ENCODE assay signal across 8 cellular contexts in the genomic region with DNA sequence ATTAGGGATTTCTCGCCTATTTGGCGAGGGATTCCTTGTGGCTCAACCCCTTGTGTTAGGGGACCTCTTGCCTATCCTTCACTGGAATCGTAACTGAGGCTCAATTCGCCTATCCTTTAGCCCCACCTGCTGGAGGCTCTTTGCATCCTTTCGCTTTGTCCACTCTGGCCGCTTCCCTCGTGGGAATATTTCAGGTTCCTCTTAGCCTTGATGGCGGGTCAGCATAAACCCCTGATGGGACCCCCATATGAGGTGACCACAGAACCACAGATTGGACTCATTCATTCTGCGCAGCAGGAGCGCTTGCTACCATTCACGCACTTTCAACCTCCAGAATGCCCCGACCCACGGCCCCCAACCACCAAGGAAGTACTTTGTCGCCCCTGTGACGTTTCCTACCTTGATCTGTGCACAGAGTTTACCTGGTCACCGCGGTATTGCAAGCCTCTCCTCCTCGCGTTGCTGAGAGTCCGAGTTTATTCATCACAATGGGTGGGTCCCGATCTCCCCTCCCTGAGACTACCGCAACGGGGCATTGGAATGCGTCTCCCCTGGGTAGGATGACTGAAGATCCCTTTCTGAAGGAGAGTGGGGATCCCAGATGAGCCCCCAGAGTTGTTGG. TPM values are rescaled to one million over a fixed set of nuclear protein-coding genes. Genes with fewer than 3 reads are reported as not detected.
A peak's percentile ranks its signal among the peaks of the same experiment; 100 is the strongest.
DNase-seq lines count a peak whose midpoint lies in the region; ATAC-seq and TF ChIP-seq lines count a peak whose summit lies in the region.

A gene (plus strand): TSS at position 425 of the 622 bp plus-strand sequence. CDS start 11,412 bp downstream, outside the sequence.

- H3K36me3 ChIP-seq in endocrine pancreas (ENCODE audit: control insufficient read depth, insufficient read depth, low read length) = no peaks in the 10 kb centered on the region

- peaks cover 12% of the 10 kb centered on the region for H3K4me1 Mint-ChIP-seq in activated CD8-positive, alpha-beta T cell treated with anti-CD3 and anti-CD28 coated beads, Interleukin-2, amount 10 ng/mL, durations not matched to agents 7 days and 5 days (ENCODE audit: low read depth)

- no peaks in the 10 kb centered on the region for H3K9me3 Mint-ChIP-seq in activated CD8-positive, alpha-beta T cell treated with anti-CD3 and anti-CD28 coated beads, Interleukin-2, amount 10 ng/mL, durations not matched to agents 7 days and 5 days (ENCODE audit: insufficient read depth)

- H3K27me3 Mint-ChIP-seq in activated CD8-positive, alpha-beta T cell treated with anti-CD3 and anti-CD28 coated beads, Interleukin-2, amount 10 ng/mL, durations not matched to agents 7 days and 5 days (ENCODE audit: low read depth) = peaks cover 18% of the 10 kb centered on the region

- peak within 1 kb of the TSS; percentile 43 for H3K27ac Mint-ChIP-seq in activated CD8-positive, alpha-beta T cell treated with anti-CD3 and anti-CD28 coated beads, Interleukin-2, amount 10 ng/mL, durations not matched to agents 7 days and 5 days

- peak within 1 kb of the TSS; percentile 88 for H3K4me3 Mint-ChIP-seq in activated CD8-positive, alpha-beta T cell treated with anti-CD3 and anti-CD28 coated beads, Interleukin-2, amount 10 ng/mL, durations not matched to agents 7 days and 5 days

- peak within 1 kb of the TSS; percentile 60 for H3K4me3 ChIP-seq in endocrine pancreas (ENCODE audit: control insufficient read depth, insufficient read depth, low read length)

- DNase-seq in AG09319 (ENCODE audit: extremely low read depth, low read depth) (peak; percentile 31), NCI-H524 treated with DMSO at 0.1 percent for 48 hours (lab: John Stamatoyannopoulos, UW) (peak; percentile 1), midbrain (lab: John Stamatoyannopoulos, UW) (peak; percentile 79)
- DNase-seq in activated CD8-positive, alpha-beta T cell treated with anti-CD3 and anti-CD28 coated beads, Interleukin-2, amount 10 ng/mL, durations not matched to agents 7 days and 5 days = peak; percentile 80
- DNase-seq in stimulated activated CD8-positive, alpha-beta memory T cell treated with anti-CD3 and anti-CD28 coated beads, Interleukin-15, amount 100 ng/mL, for 4 hours (ENCODE audit: low read depth in 2 of 2) = peak; percentile 24 to 39

- CTCF ChIA-PET in activated CD8-positive, alpha-beta T cell treated with anti-CD3 and anti-CD28 coated beads, Interleukin-2, amount 10 ng/mL, durations not matched to agents 7 days and 5 days (lab: Charles Lee) = interaction anchor here (1.0 to 2.9 kb wide), 4 partner anchors 10 to 332 kb away, joined by 5 to 18 read pairs (median 7); a partner anchor contains a TSS

- peak; percentile 89 for ATAC-seq in GM18858 (IDR thresholded peaks at IDR 0.05; ENCODE audit: unreplicated experiment)
- peak; percentile 91 for ATAC-seq in HG03095 (IDR thresholded peaks at IDR 0.05; ENCODE audit: unreplicated experiment)
- peak; percentile 95 for ATAC-seq in activated CD8-positive, alpha-beta T cell treated with anti-CD3 and anti-CD28 coated beads, Interleukin-2, amount 10 ng/mL, durations not matched to agents 7 days and 5 days

- H3K36me3 Mint-ChIP-seq in activated CD8-positive, alpha-beta T cell treated with anti-CD3 and anti-CD28 coated beads, Interleukin-2, amount 10 ng/mL, durations not matched to agents 7 days and 5 days (ENCODE audit: low read depth) = no peaks in the 10 kb centered on the region

- H3K4me1 ChIP-seq in endocrine pancreas (ENCODE audit: control insufficient read depth, insufficient read depth, low read length) = no peaks in the 10 kb centered on the region

- H3K9ac ChIP-seq in endocrine pancreas (ENCODE audit: control insufficient read depth, insufficient read depth, low read length) = peak within 1 kb of the TSS; percentile 55

- H3K9me3 ChIP-seq in endocrine pancreas (ENCODE audit: control insufficient read depth, low read length) = no peaks in the 10 kb centered on the region

- peak; percentile 88 for TF ChIP-seq CTCF in AG09319 (IDR thresholded peaks at IDR 0.05; ENCODE audit: low read depth, low read length)

- H3K27me3 ChIP-seq in endocrine pancreas (ENCODE audit: control insufficient read depth, insufficient read depth, low read length) = no peaks in the 10 kb centered on the region

- POLR2A ChIA-PET in activated CD8-positive, alpha-beta T cell treated with anti-CD3 and anti-CD28 coated beads, Interleukin-2, amount 10 ng/mL, durations not matched to agents 7 days and 5 days (lab: Charles Lee) = no interaction called here

RNA-seq across cellular contexts. Expression of the gene that starts here (rescaled TPM):
- not detected for total RNA-seq in activated CD8-positive, alpha-beta T cell treated with anti-CD3 and anti-CD28 coated beads, Interleukin-2, amount 10 ng/mL, durations not matched to agents 7 days and 5 days

Comparison
In these comparisons a context has a peak if more than half of its experiments do, and no peak if none do; other contexts are left out.
1. Peak in every context shown above with its lines: DNase-seq, ATAC-seq and H3K4me3 ChIP-seq.
2. Peak in DNase-seq and ATAC-seq in activated CD8-positive, alpha-beta T cell treated with anti-CD3 and anti-CD28 coated beads, Interleukin-2, amount 10 ng/mL, durations not matched to agents 7 days and 5 days; RNA of the gene not detected or under 1 TPM.
3. DNase-seq: peak in every context shown above with its lines; median percentile 80 in activated CD8-positive, alpha-beta T cell treated with anti-CD3 and anti-CD28 coated beads, Interleukin-2, amount 10 ng/mL, durations not matched to agents 7 days and 5 days; 79 in midbrain; 32 in stimulated activated CD8-positive, alpha-beta memory T cell treated with anti-CD3 and anti-CD28 coated beads, Interleukin-15, amount 100 ng/mL, for 4 hours; 31 in AG09319; 1 in NCI-H524 treated with DMSO at 0.1 percent for 48 hours.